Comparison of ENCODE assay signal across 10 cellular contexts in genomic region chr12:93894391-93895095, GRCh38.
A peak's percentile ranks its signal among the peaks of the same experiment; 100 is the strongest.
DNase-seq lines count a peak whose midpoint lies in the region; ATAC-seq and TF ChIP-seq lines count a peak whose summit lies in the region.
"Had no signal": no experiment of that assay in that cellular context is flagged by ENCODE, and none has a peak within 500 bp of the region (broad histone marks: within the 10 kb centered on the region; RNA-seq: fewer than 3 reads in every experiment).

No MANE protein-coding gene starts in this region.

- H3K4me1 Mint-ChIP-seq in HFFc6 (ENCODE audit: low read depth) = peaks cover 52% of the 10 kb centered on the region
- H3K4me1 Mint-ChIP-seq: central memory CD8-positive, alpha-beta T cell had no signal

- H3K4me1 ChIP-seq in skeletal muscle tissue (ENCODE audit: control insufficient read depth in 3 of 3, insufficient read depth in 3 of 3, low read length in 3 of 3) (peaks cover 29 to 33% (median 30%) of the 10 kb centered on the region in 3 donors), SJCRH30 (no peaks in the 10 kb centered on the region)

- DNase-seq in HFFc6 = no peak
- DNase-seq in cerebellum (ENCODE audit: low spot score) = peak; percentile 67
- no peak for DNase-seq in HuH-7.5 (ENCODE audit: low spot score)
- DNase-seq in SJCRH30 = no peak
- DNase-seq: NCI-H1092 treated with DMSO at 0.1 percent for 48 hours had no signal

- no peaks in the 10 kb centered on the region; the same call in none of the 2 replicates for H3K27me3 Mint-ChIP-seq in HFFc6 (ENCODE audit: insufficient read depth)
- H3K27me3 Mint-ChIP-seq: central memory CD8-positive, alpha-beta T cell had no signal

- H3K9me3 ChIP-seq in skeletal muscle tissue (ENCODE audit: control insufficient read depth in 3 of 3, low read length in 3 of 3) (no peaks in the 10 kb centered on the region), SJCRH30 (replicated peaks) (no peaks in the 10 kb centered on the region)

- TF ChIP-seq CTCF in HFFc6 (IDR thresholded peaks at IDR 0.05) = no peak

- no peaks in the 10 kb centered on the region for H3K27me3 ChIP-seq in layer of hippocampus (ENCODE audit: control insufficient read depth, insufficient read depth, low read length)
- no peaks in the 10 kb centered on the region for H3K27me3 ChIP-seq in skeletal muscle tissue (ENCODE audit: control insufficient read depth in 3 of 3, insufficient read depth in 3 of 3, low read length in 3 of 3)
- H3K27me3 ChIP-seq in SJCRH30 = no peaks in the 10 kb centered on the region

- H3K9ac ChIP-seq in skeletal muscle tissue (ENCODE audit: low read depth in 1 of 3, low read length in 3 of 3) = peak overlapping the region; percentile 48 to 77 (median 58)

- no peaks in the 10 kb centered on the region for H3K9me3 Mint-ChIP-seq in HFFc6
- H3K9me3 Mint-ChIP-seq: central memory CD8-positive, alpha-beta T cell had no signal

- ATAC-seq in HG03571 (IDR thresholded peaks at IDR 0.05; ENCODE audit: unreplicated experiment) (no peak), HG03025 (IDR thresholded peaks at IDR 0.05; ENCODE audit: low FRiP score, unreplicated experiment) (no peak)

- H3K27ac ChIP-seq in layer of hippocampus (ENCODE audit: low read depth, low read length) = peak overlapping the region; percentile 60
- H3K27ac ChIP-seq in skeletal muscle tissue (ENCODE audit: low read depth, low read length) = peak overlapping the region; percentile 86
- no peak overlapping the region for H3K27ac ChIP-seq in SJCRH30

- H3K4me3 ChIP-seq in skeletal muscle tissue (ENCODE audit: low read length in 3 of 3) = peak overlapping the region; percentile 56 to 58 (median 56)
- no peak overlapping the region for H3K4me3 ChIP-seq in SJCRH30

- peak overlapping the region; percentile 6; the same call in 1 of the 2 replicates for H3K27ac Mint-ChIP-seq in HFFc6

- no peak overlapping the region for H3K4me3 Mint-ChIP-seq in HFFc6
- H3K4me3 Mint-ChIP-seq: central memory CD8-positive, alpha-beta T cell had no signal

- H3K36me3 ChIP-seq in skeletal muscle tissue (ENCODE audit: control insufficient read depth in 3 of 3, insufficient read depth in 3 of 3, low read length in 3 of 3) (no peaks in the 10 kb centered on the region), SJCRH30 (no peaks in the 10 kb centered on the region)

- H3K36me3 Mint-ChIP-seq in HFFc6 (ENCODE audit: low read depth) = no peaks in the 10 kb centered on the region
